ENCODE assay signal across 25 cellular contexts in genomic region chr2:50466694-50467093, GRCh38.
"Had no signal": no experiment of that assay in that cellular context is flagged by ENCODE, and none has a peak within 500 bp of the region (broad histone marks: within the 10 kb centered on the region; RNA-seq: fewer than 3 reads in every experiment).

No MANE protein-coding gene starts in this region.

- H3K4me3 ChIP-seq: esophagus squamous epithelium, gastroesophageal sphincter had no signal

- H3K27me3 ChIP-seq: esophagus squamous epithelium, gastroesophageal sphincter had no signal

- H3K4me1 ChIP-seq: gastroesophageal sphincter had no signal

- H3K36me3 ChIP-seq: esophagus squamous epithelium, gastroesophageal sphincter, WERI-Rb-1 had no signal

- ATAC-seq: activated CD4-positive, CD25-positive, alpha-beta regulatory T cell treated with anti-CD3 and anti-CD28 coated beads, Interleukin-2, amount 50 U/mL, for 24 hours; activated CD8-positive, alpha-beta T cell treated with anti-CD3 and anti-CD28 coated beads for 36 hours; activated T-cell treated with anti-CD3 and anti-CD28 coated beads, Interleukin-2, amount 50 U/mL, for 4 hours; activated T-helper 17 cell treated with anti-CD3 and anti-CD28 coated beads, Interleukin-2, amount 50 U/mL, for 72 hours; gastroesophageal sphincter; T-helper 17 cell had no signal

- H3K27ac ChIP-seq: epithelial cell of prostate, esophagus squamous epithelium, gastroesophageal sphincter, WERI-Rb-1 had no signal

- H3K9me3 ChIP-seq: esophagus squamous epithelium, gastroesophageal sphincter had no signal

- DNase-seq: activated B cell treated with CpG ODN at 0.5 μM for 24 hours; activated CD4-positive, alpha-beta T cell treated with anti-CD3 and anti-CD28 coated beads for 48 hours; activated CD4-positive, alpha-beta T cell treated with anti-CD3 and anti-CD28 coated beads, Interleukin-2, amount 50 U/mL, for 1 hour; activated CD4-positive, alpha-beta T cell treated with anti-CD3 and anti-CD28 coated beads, Interleukin-2, amount 50 U/mL, for 48 hours; activated CD8-positive, alpha-beta memory T cell treated with anti-CD3 and anti-CD28 coated beads for 24 hours; activated CD8-positive, alpha-beta T cell treated with anti-CD3 and anti-CD28 coated beads for 36 hours; activated effector memory CD4-positive, alpha-beta T cell treated with Interleukin-2 at 50 U/mL for 16 hours; activated gamma-delta T cell treated with Interleukin-2 at 50 U/mL for 16 hours; activated naive CD4-positive, alpha-beta T cell treated with anti-CD3 and anti-CD28 coated beads, Interleukin-2, amount 50 U/mL, for 16 hours; activated naive CD4-positive, alpha-beta T cell treated with Interleukin-2 at 50 U/mL for 16 hours; activated T-cell treated with anti-CD3 and anti-CD28 coated beads, Interleukin-2, amount 50 U/mL, for 4 hours; amniotic stem cell; anterior cingulate cortex; caudate nucleus; cortex of kidney; effector CD8-positive, alpha-beta T cell; esophagus squamous epithelium; foreskin melanocyte; T-helper 17 cell; T1000; WERI-Rb-1 had no signal
